ENCODE assay signal across 33 cellular contexts in genomic region chr18:52607985-52608384, GRCh38.
"Had no signal": no experiment of that assay in that cellular context is flagged by ENCODE, and none has a peak within 500 bp of the region (broad histone marks: within the 10 kb centered on the region; RNA-seq: fewer than 3 reads in every experiment).

No MANE protein-coding gene starts in this region.

- DNase-seq: activated effector memory CD4-positive, alpha-beta T cell treated with anti-CD3 and anti-CD28 coated beads, Interleukin-2, amount 50 U/mL, for 16 hours; activated effector memory CD4-positive, alpha-beta T cell treated with Interleukin-2 at 50 U/mL for 16 hours; activated gamma-delta T cell; activated gamma-delta T cell treated with Interleukin-2 at 50 U/mL for 16 hours; activated naive CD4-positive, alpha-beta T cell; activated naive CD4-positive, alpha-beta T cell treated with anti-CD3 and anti-CD28 coated beads for 36 hours; activated naive CD4-positive, alpha-beta T cell treated with anti-CD3 and anti-CD28 coated beads, Interleukin-2, amount 10 ng/mL, durations not matched to agents 7 days and 5 days; activated naive CD4-positive, alpha-beta T cell treated with anti-CD3 and anti-CD28 coated beads, Interleukin-2, amount 50 U/mL, for 16 hours; activated naive CD4-positive, alpha-beta T cell treated with Interleukin-2 at 50 U/mL for 16 hours; activated naive CD8-positive, alpha-beta T cell treated with anti-CD3 and anti-CD28 coated beads for 36 hours; activated naive CD8-positive, alpha-beta T cell treated with anti-CD3 and anti-CD28 coated beads, Interleukin-2, amount 10 ng/mL, durations not matched to agents 7 days and 5 days; activated naive CD8-positive, alpha-beta T cell treated with anti-CD3 and anti-CD28 coated beads, Interleukin-2, amount 50 U/mL, for 24 hours; activated T-cell treated with anti-CD3 and anti-CD28 coated beads, Interleukin-2, amount 50 U/mL, for 4 hours; activated T-cell treated with anti-CD3 and anti-CD28 coated beads, Interleukin-2, amount 50 U/mL, for 48 hours; activated T-cell treated with anti-CD3 and anti-CD28 coated beads, Interleukin-2, amount 50 U/mL, for 72 hours; adrenal gland; amniotic stem cell; amygdala; anterior cingulate cortex; aorta; body of pancreas; brain microvascular endothelial cell; caudate nucleus; central memory CD4-positive, alpha-beta T cell; cerebellar nuclear complex had no signal

- H3K27ac ChIP-seq: adrenal gland, ascending aorta, body of pancreas, brain microvascular endothelial cell, breast epithelium, cardiac muscle cell had no signal

- H3K9me3 ChIP-seq: adrenal gland, ascending aorta, body of pancreas, breast epithelium had no signal

- ATAC-seq: activated naive CD4-positive, alpha-beta T cell treated with anti-CD3 and anti-CD28 coated beads, Interleukin-2, amount 50 U/mL, for 72 hours; activated naive CD8-positive, alpha-beta T cell treated with anti-CD3 and anti-CD28 coated beads, Interleukin-2, amount 50 U/mL, for 24 hours; activated T-cell treated with anti-CD3 and anti-CD28 coated beads, Interleukin-2, amount 50 U/mL, for 4 hours; activated T-cell treated with anti-CD3 and anti-CD28 coated beads, Interleukin-2, amount 50 U/mL, for 72 hours; activated T-helper 17 cell treated with anti-CD3 and anti-CD28 coated beads, Interleukin-2, amount 50 U/mL, for 72 hours; body of pancreas had no signal

- H3K4me3 ChIP-seq: adrenal gland, ascending aorta, body of pancreas, breast epithelium, cardiac muscle cell had no signal

- FAIRE-seq: astrocyte, bronchial epithelial cell, colon had no signal

- H3K27me3 ChIP-seq: adrenal gland, ascending aorta, body of pancreas, brain microvascular endothelial cell, breast epithelium, cardiac muscle cell had no signal

- H3K36me3 ChIP-seq: adrenal gland, ascending aorta, brain microvascular endothelial cell, breast epithelium, cardiac muscle cell had no signal

- H3K4me1 ChIP-seq: adrenal gland, ascending aorta, body of pancreas, breast epithelium had no signal
